In genomic region chrX:537156-537555, GRCh38 we compare ENCODE assay signal across 25 cellular contexts.
DNase-seq lines count a peak whose midpoint lies in the region; FAIRE-seq and TF ChIP-seq lines count a peak whose summit lies in the region.
"Had no signal": no experiment of that assay in that cellular context is flagged by ENCODE, and none has a peak within 500 bp of the region (broad histone marks: within the 10 kb centered on the region; RNA-seq: fewer than 3 reads in every experiment).

No MANE protein-coding gene starts in this region.

- H3K79me2 ChIP-seq in osteoblast (ENCODE audit: insufficient read depth, low read length) = no peaks in the 10 kb centered on the region
- H3K79me2 ChIP-seq in SK-N-SH (ENCODE audit: insufficient read depth) = no peaks in the 10 kb centered on the region

- H3K9me2 ChIP-seq in SK-N-SH = no peaks in the 10 kb centered on the region

- H3K9ac ChIP-seq in endodermal cell (ENCODE audit: extremely low read depth, low read length, poor library complexity, severe bottlenecking) (no peak overlapping the region), SK-N-SH (no peak overlapping the region)
- H3K9ac ChIP-seq: BLaER1 treated with 17β-estradiol and CSF1 and Interleukin-3, amounts not matched to agents 10 nM and 100 nM; GM23248 had no signal

- no peaks in the 10 kb centered on the region for H3F3A ChIP-seq in SK-N-SH (replicated peaks; ENCODE audit: insufficient read depth)

- H3K36me3 ChIP-seq in endodermal cell (ENCODE audit: control insufficient read depth, insufficient read depth, low read length) = no peaks in the 10 kb centered on the region
- no peaks in the 10 kb centered on the region for H3K36me3 ChIP-seq in osteoblast (ENCODE audit: insufficient read depth, low read length)
- H3K36me3 ChIP-seq in SK-N-SH (replicated peaks in 1 of 2; ENCODE audit: control insufficient read depth in 1 of 2, insufficient read depth in 2 of 2, low read length in 1 of 2) = no peaks in the 10 kb centered on the region
- H3K36me3 ChIP-seq: BE2C; BLaER1 treated with 17β-estradiol and CSF1 and Interleukin-3, amounts not matched to agents 10 nM and 100 nM; HAP-1 had no signal

- 87 to 89% methylated on average over 18 of the region's 18 CpGs for WGBS in endodermal cell (ENCODE audit: insufficient coverage in 1 of 2, insufficient read length in 1 of 2), 2 experiments
- WGBS in SK-N-SH (ENCODE audit: low lambda C conversion rate) = 31% methylated on average over 18 of the region's 18 CpGs

- no peak overlapping the region for H3K27ac ChIP-seq in endodermal cell (ENCODE audit: low read depth, low read length)
- H3K27ac ChIP-seq in osteoblast (ENCODE audit: low read depth, low read length) = no peak overlapping the region
- no peak overlapping the region for H3K27ac ChIP-seq in SK-N-SH (ENCODE audit: low read depth in 2 of 2, low read length in 1 of 2)
- H3K27ac ChIP-seq: A549; BLaER1 treated with 17β-estradiol and CSF1 and Interleukin-3, amounts not matched to agents 10 nM and 100 nM; GM23248 had no signal

- no peak for TF ChIP-seq POLR2A in GM12891 (IDR thresholded peaks at IDR 0.05; ENCODE audit: low read depth, low read length)

- no peaks in the 10 kb centered on the region for H4K20me1 ChIP-seq in osteoblast (ENCODE audit: insufficient read depth, low read length)
- no peaks in the 10 kb centered on the region for H4K20me1 ChIP-seq in SK-N-SH (ENCODE audit: insufficient read depth)
- H4K20me1 ChIP-seq: BLaER1 treated with 17β-estradiol and CSF1 and Interleukin-3, amounts not matched to agents 10 nM and 100 nM had no signal

- TF ChIP-seq RAD21 in SK-N-SH (IDR thresholded peaks at IDR 0.05; ENCODE audit: low read length) = no peak

- DNase-seq in RPMI7951 (ENCODE audit: low read depth) = peak; percentile 79
- DNase-seq in endodermal cell = peak; percentile 33
- DNase-seq in osteoblast (ENCODE audit: insufficient read length, low spot score, missing footprints) = no peak
- DNase-seq in SK-N-SH = no peak
- DNase-seq in GM12891 (ENCODE audit: insufficient read length, low spot score) = no peak
- no peak for DNase-seq in NCI-H187 treated with DMSO at 0.1 percent for 48 hours (lab: John Stamatoyannopoulos, UW)
- DNase-seq: 8988T; ACHN; AML-193; BE2C; CD4-positive, alpha-beta T cell; CD8-positive, alpha-beta memory T cell; DMS 273 treated with DMSO at 0.1 percent for 48 hours; DMS79; EL; GDM1; GM23248; HFFc6 had no signal

- H3K4me3 ChIP-seq in endodermal cell (ENCODE audit: low read length) (no peak overlapping the region), osteoblast (ENCODE audit: insufficient read depth, low read length) (peak overlapping the region; percentile 22), SK-N-SH (ENCODE audit: low read depth in 2 of 2, low read length in 1 of 2) (no peak overlapping the region)
- H3K4me3 ChIP-seq: A549; BLaER1 treated with 17β-estradiol and CSF1 and Interleukin-3, amounts not matched to agents 10 nM and 100 nM; GM23248; HAP-1 had no signal

- no peak overlapping the region for H3K4me3 Mint-ChIP-seq in endodermal cell
- H3K4me3 Mint-ChIP-seq: CD14-positive monocyte; CD4-positive, alpha-beta T cell; CD8-positive, alpha-beta memory T cell; HFFc6 had no signal

- CTCF ChIA-PET in SK-N-SH (lab: Yijun Ruan, JAX) = no interaction called here

- H3K27ac Mint-ChIP-seq in endodermal cell = no peak overlapping the region
- H3K27ac Mint-ChIP-seq: CD4-positive, alpha-beta T cell; HFFc6 had no signal

- no peak for TF ChIP-seq CTCF in endodermal cell (conservative IDR thresholded peaks at IDR 0.05)
- no peak for TF ChIP-seq CTCF in osteoblast (IDR thresholded peaks at IDR 0.05; ENCODE audit: extremely low read depth, low read depth, low read length)
- TF ChIP-seq CTCF in SK-N-SH (IDR thresholded peaks at IDR 0.05) = no peak

- FAIRE-seq in GM12891 (lab: Jason Lieb, UNC) = no peak
- FAIRE-seq: A549, D721Med, GM12892, H54 had no signal

- H3K27me3 Mint-ChIP-seq in endodermal cell (ENCODE audit: insufficient read depth) = no peaks in the 10 kb centered on the region
- H3K27me3 Mint-ChIP-seq: CD4-positive, alpha-beta T cell had no signal

- no peaks in the 10 kb centered on the region for H3K27me3 ChIP-seq in endodermal cell (ENCODE audit: control insufficient read depth, insufficient read depth, low read length, poor library complexity, severe bottlenecking)
- H3K27me3 ChIP-seq in osteoblast (ENCODE audit: insufficient read depth, low read length) = no peaks in the 10 kb centered on the region
- no peaks in the 10 kb centered on the region; the same call in 1 of the 2 replicates for H3K27me3 ChIP-seq in SK-N-SH (ENCODE audit: insufficient read depth)
- H3K27me3 ChIP-seq: BE2C; BLaER1 treated with 17β-estradiol and CSF1 and Interleukin-3, amounts not matched to agents 10 nM and 100 nM had no signal

- H3K36me3 Mint-ChIP-seq in endodermal cell (ENCODE audit: low read depth) = no peaks in the 10 kb centered on the region
- H3K36me3 Mint-ChIP-seq: CD14-positive monocyte had no signal

- POLR2A ChIA-PET in SK-N-SH (lab: Yijun Ruan, JAX) = no interaction called here

- no peak overlapping the region for H3K4me2 ChIP-seq in osteoblast (ENCODE audit: insufficient read depth, low read length)
- H3K4me2 ChIP-seq in SK-N-SH = no peak overlapping the region
- H3K4me2 ChIP-seq: A549; BLaER1 treated with 17β-estradiol and CSF1 and Interleukin-3, amounts not matched to agents 10 nM and 100 nM had no signal

- H3K4me1 ChIP-seq in endodermal cell (ENCODE audit: control insufficient read depth, insufficient read depth, low read length) = no peaks in the 10 kb centered on the region
- no peaks in the 10 kb centered on the region for H3K4me1 ChIP-seq in osteoblast (ENCODE audit: insufficient read depth, low read length)
- no peaks in the 10 kb centered on the region for H3K4me1 ChIP-seq in SK-N-SH (ENCODE audit: control insufficient read depth in 1 of 2, insufficient read depth in 2 of 2, low read depth in 1 of 2, low read length in 1 of 2)
- H3K4me1 ChIP-seq: A549, BE2C, HAP-1 had no signal

- no peaks in the 10 kb centered on the region for H3K4me1 Mint-ChIP-seq in endodermal cell
- H3K4me1 Mint-ChIP-seq: CD14-positive monocyte; CD8-positive, alpha-beta memory T cell had no signal

- H3K9me3 Mint-ChIP-seq in endodermal cell = no peaks in the 10 kb centered on the region
- H3K9me3 Mint-ChIP-seq: HFFc6 had no signal

- no peaks in the 10 kb centered on the region for H3K9me3 ChIP-seq in endodermal cell (ENCODE audit: control insufficient read depth, low read length)
- no peaks in the 10 kb centered on the region for H3K9me3 ChIP-seq in osteoblast (ENCODE audit: low read depth, low read length)
- no peaks in the 10 kb centered on the region for H3K9me3 ChIP-seq in SK-N-SH
- H3K9me3 ChIP-seq: A549, BE2C, HAP-1 had no signal

- H2AFZ ChIP-seq in osteoblast (ENCODE audit: low read length) = no peak overlapping the region
- H2AFZ ChIP-seq in SK-N-SH (ENCODE audit: low read depth) = no peak overlapping the region
- H2AFZ ChIP-seq: GM23248 had no signal

- TF ChIP-seq EP300 in SK-N-SH (IDR thresholded peaks at IDR 0.05; ENCODE audit: borderline replicate concordance in 1 of 2, low read depth in 1 of 2, low read length in 1 of 2) = no peak

TF ChIP-seq in SK-N-SH, 30 proteins besides CTCF, POLR2A, EP300 and RAD21 (continues in another document):
- TF ChIP-seq YY1 (IDR thresholded peaks at IDR 0.05; ENCODE audit: low read depth) (no peak), JUND (IDR thresholded peaks at IDR 0.05) (no peak), ZBTB33 (IDR thresholded peaks at IDR 0.05; ENCODE audit: borderline replicate concordance, low read depth) (no peak), MXI1 (IDR thresholded peaks at IDR 0.05; ENCODE audit: low read depth, low read length) (no peak), NFIC (IDR thresholded peaks at IDR 0.05; ENCODE audit: borderline replicate concordance) (no peak), SMC3 (IDR thresholded peaks at IDR 0.05; ENCODE audit: low read depth, low read length) (no peak), CHD2 (IDR thresholded peaks at IDR 0.05; ENCODE audit: low read length, partially characterized antibody) (no peak)

TF ChIP-seq in GM12891, 5 proteins besides CTCF, POLR2A, EP300 and RAD21:
- TF ChIP-seq PAX5 (IDR thresholded peaks at IDR 0.05; ENCODE audit: insufficient read depth, low read length, severe bottlenecking) (no peak), POLR2AphosphoS5 (IDR thresholded peaks at IDR 0.05; ENCODE audit: low read depth, low read length) (no peak)

Comparison
In these comparisons a context has a peak if more than half of its experiments do, and no peak if none do; other contexts are left out.
1. DNase-seq: peak in RPMI7951 (single experiment) and endodermal cell (single experiment); none in osteoblast (single experiment), SK-N-SH (single experiment), GM12891 (single experiment) and NCI-H187 treated with DMSO at 0.1 percent for 48 hours (single experiment).